8 cellular contexts compared by ENCODE assay signal in genomic region chr6:84422380-84422968, GRCh38.
A peak's percentile ranks its signal among the peaks of the same experiment; 100 is the strongest.
DNase-seq lines count a peak whose midpoint lies in the region; ATAC-seq, FAIRE-seq and TF ChIP-seq lines count a peak whose summit lies in the region.

No MANE protein-coding gene starts in this region.

- no peak overlapping the region for H3K27ac ChIP-seq in heart right ventricle

- no peaks in the 10 kb centered on the region for H3K36me3 ChIP-seq in heart right ventricle

- no peaks in the 10 kb centered on the region for H3K9me3 Mint-ChIP-seq in stimulated activated memory B cell treated with anti-CD40 and anti-IgM and Interleukin-4, amounts not matched to agents 10 μg/mL and 1 μg/mL and 100 μg/mL, for 72 hours

- FAIRE-seq in HTR-8/SVneo (lab: Jason Lieb, UNC) = no peak

- H3K4me3 ChIP-seq in WI38 (ENCODE audit: low read depth, low read length) (no peak overlapping the region), heart right ventricle (no peak overlapping the region), lower leg skin (ENCODE audit: low read depth, poor library complexity, severe bottlenecking) (no peak overlapping the region)

- intact Hi-C loops in heart right ventricle (cut with DNase I) = loop anchor here in 6 of 10 donors (5.0 to 10.0 kb wide), 6 partner anchors 142 to 902 kb away; partner anchors contain the start of gene TBX18 (in 4 of the 6)
- intact Hi-C loops in lower leg skin (cut with DNase I; ENCODE audit: low total_unique reads) = no loop called here

- no peaks in the 10 kb centered on the region for H3K36me3 Mint-ChIP-seq in stimulated activated memory B cell treated with anti-CD40 and anti-IgM and Interleukin-4, amounts not matched to agents 10 μg/mL and 1 μg/mL and 100 μg/mL, for 72 hours

- DNase-seq in Ammon's horn (ENCODE audit: low spot score) (peak; percentile 14), HTR-8/SVneo (ENCODE audit: insufficient read length, low spot score) (peak; percentile 49), heart right ventricle (peak; percentile 15 to 39), smooth muscle cell of the brain vasculature (ENCODE audit: low read depth, low spot score) (peak; percentile 77), lower leg skin (ENCODE audit: low spot score in 2 of 2) (no peak)

- peaks cover 0 to 6% (median 0%) of the 10 kb centered on the region in 7 donors for H3K27me3 ChIP-seq in heart right ventricle

- TF ChIP-seq CTCF in WI38 (IDR thresholded peaks at IDR 0.05; ENCODE audit: low read depth, low read length) (peak; percentile 58), heart right ventricle (IDR thresholded peaks at IDR 0.05) (peak in 8 of 9 donors; percentile 24 to 65 (median 57)), lower leg skin (IDR thresholded peaks at IDR 0.05) (no peak)

- no peaks in the 10 kb centered on the region for H3K9me3 ChIP-seq in heart right ventricle

- H3K4me3 Mint-ChIP-seq in stimulated activated memory B cell treated with anti-CD40 and anti-IgM and Interleukin-4, amounts not matched to agents 10 μg/mL and 1 μg/mL and 100 μg/mL, for 72 hours = no peak overlapping the region

- ATAC-seq in GM18870 (IDR thresholded peaks at IDR 0.05; ENCODE audit: unreplicated experiment) (peak; percentile 57), heart right ventricle (peak in 7 of 8 donors; percentile 51 to 90 (median 78))
- ATAC-seq in stimulated activated memory B cell treated with anti-CD40 and anti-IgM and Interleukin-4, amounts not matched to agents 10 μg/mL and 1 μg/mL and 100 μg/mL, for 72 hours = no peak

- H3K4me1 ChIP-seq in heart right ventricle = no peaks in the 10 kb centered on the region

- TF ChIP-seq POLR2A in lower leg skin (IDR thresholded peaks at IDR 0.05) = no peak

- 8 to 10% methylated on average over 13 of the region's 13 CpGs for WGBS in heart right ventricle, 2 donors
- WGBS in lower leg skin, 2 donors = 24 to 36% methylated on average over 13 of the region's 13 CpGs

- H3K27ac Mint-ChIP-seq in stimulated activated memory B cell treated with anti-CD40 and anti-IgM and Interleukin-4, amounts not matched to agents 10 μg/mL and 1 μg/mL and 100 μg/mL, for 72 hours = no peak overlapping the region

- no peaks in the 10 kb centered on the region for H3K4me1 Mint-ChIP-seq in stimulated activated memory B cell treated with anti-CD40 and anti-IgM and Interleukin-4, amounts not matched to agents 10 μg/mL and 1 μg/mL and 100 μg/mL, for 72 hours

- H3K27me3 Mint-ChIP-seq in stimulated activated memory B cell treated with anti-CD40 and anti-IgM and Interleukin-4, amounts not matched to agents 10 μg/mL and 1 μg/mL and 100 μg/mL, for 72 hours = no peaks in the 10 kb centered on the region

Comparison
In these comparisons a context has a peak if more than half of its experiments do, and no peak if none do; other contexts are left out.
1. DNase-seq: peak in Ammon's horn (single experiment), HTR-8/SVneo (single experiment), heart right ventricle (2 of 2) and smooth muscle cell of the brain vasculature (single experiment); none in lower leg skin (0 of 2).
2. CTCF ChIP-seq: peak in WI38 (single experiment) and heart right ventricle (8 of 9); none in lower leg skin (0 of 3).